Comparison of ENCODE assay signal across 1 cellular context in the genomic region with DNA sequence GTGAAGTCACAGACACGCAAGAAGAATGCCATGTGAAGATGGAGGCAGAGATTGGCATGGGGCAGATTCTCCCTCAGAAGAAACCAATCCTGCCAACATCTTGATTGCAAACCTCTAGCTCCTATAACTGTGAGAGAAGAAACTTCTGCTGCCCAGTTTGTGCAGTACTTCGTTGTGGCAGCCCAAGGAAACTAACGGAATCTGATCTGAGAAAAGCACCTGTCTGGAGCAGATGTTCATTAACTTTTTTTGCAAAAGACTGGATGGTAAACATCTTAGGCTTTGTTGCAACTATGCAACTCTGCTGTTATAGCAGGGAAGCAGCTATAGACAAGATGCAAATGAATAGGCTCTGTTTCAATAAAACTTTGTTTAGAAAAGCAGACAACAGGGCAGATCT.
TF ChIP-seq lines count a peak whose summit lies in the region.

No MANE protein-coding gene starts in this region.

TF ChIP-seq in GM23338, 12 proteins besides CTCF, POLR2A, EP300 and RAD21 (continued from another document):
- TF ChIP-seq, protein P1, sequence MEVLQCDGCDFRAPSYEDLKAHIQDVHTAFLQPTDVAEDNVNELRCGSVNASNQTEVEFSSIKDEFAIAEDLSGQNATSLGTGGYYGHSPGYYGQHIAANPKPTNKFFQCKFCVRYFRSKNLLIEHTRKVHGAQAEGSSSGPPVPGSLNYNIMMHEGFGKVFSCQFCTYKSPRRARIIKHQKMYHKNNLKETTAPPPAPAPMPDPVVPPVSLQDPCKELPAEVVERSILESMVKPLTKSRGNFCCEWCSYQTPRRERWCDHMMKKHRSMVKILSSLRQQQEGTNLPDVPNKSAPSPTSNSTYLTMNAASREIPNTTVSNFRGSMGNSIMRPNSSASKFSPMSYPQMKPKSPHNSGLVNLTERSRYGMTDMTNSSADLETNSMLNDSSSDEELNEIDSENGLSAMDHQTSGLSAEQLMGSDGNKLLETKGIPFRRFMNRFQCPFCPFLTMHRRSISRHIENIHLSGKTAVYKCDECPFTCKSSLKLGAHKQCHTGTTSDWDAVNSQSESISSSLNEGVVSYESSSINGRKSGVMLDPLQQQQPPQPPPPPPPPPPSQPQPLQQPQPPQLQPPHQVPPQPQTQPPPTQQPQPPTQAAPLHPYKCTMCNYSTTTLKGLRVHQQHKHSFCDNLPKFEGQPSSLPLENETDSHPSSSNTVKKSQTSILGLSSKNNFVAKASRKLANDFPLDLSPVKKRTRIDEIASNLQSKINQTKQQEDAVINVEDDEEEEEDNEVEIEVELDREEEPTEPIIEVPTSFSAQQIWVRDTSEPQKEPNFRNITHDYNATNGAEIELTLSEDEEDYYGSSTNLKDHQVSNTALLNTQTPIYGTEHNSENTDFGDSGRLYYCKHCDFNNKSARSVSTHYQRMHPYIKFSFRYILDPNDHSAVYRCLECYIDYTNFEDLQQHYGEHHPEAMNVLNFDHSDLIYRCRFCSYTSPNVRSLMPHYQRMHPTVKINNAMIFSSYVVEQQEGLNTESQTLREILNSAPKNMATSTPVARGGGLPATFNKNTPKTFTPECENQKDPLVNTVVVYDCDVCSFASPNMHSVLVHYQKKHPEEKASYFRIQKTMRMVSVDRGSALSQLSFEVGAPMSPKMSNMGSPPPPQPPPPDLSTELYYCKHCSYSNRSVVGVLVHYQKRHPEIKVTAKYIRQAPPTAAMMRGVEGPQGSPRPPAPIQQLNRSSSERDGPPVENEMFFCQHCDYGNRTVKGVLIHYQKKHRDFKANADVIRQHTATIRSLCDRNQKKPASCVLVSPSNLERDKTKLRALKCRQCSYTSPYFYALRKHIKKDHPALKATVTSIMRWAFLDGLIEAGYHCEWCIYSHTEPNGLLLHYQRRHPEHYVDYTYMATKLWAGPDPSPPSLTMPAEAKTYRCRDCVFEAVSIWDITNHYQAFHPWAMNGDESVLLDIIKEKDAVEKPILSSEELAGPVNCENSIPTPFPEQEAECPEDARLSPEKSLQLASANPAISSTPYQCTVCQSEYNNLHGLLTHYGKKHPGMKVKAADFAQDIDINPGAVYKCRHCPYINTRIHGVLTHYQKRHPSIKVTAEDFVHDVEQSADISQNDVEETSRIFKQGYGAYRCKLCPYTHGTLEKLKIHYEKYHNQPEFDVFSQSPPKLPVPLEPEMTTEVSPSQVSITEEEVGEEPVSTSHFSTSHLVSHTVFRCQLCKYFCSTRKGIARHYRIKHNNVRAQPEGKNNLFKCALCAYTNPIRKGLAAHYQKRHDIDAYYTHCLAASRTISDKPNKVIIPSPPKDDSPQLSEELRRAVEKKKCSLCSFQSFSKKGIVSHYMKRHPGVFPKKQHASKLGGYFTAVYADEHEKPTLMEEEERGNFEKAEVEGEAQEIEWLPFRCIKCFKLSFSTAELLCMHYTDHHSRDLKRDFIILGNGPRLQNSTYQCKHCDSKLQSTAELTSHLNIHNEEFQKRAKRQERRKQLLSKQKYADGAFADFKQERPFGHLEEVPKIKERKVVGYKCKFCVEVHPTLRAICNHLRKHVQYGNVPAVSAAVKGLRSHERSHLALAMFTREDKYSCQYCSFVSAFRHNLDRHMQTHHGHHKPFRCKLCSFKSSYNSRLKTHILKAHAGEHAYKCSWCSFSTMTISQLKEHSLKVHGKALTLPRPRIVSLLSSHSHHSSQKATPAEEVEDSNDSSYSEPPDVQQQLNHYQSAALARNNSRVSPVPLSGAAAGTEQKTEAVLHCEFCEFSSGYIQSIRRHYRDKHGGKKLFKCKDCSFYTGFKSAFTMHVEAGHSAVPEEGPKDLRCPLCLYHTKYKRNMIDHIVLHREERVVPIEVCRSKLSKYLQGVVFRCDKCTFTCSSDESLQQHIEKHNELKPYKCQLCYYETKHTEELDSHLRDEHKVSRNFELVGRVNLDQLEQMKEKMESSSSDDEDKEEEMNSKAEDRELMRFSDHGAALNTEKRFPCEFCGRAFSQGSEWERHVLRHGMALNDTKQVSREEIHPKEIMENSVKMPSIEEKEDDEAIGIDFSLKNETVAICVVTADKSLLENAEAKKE (CRISPR knock-in tag; IDR thresholded peaks at IDR 0.05): no peak
- TF ChIP-seq ZNF114 (CRISPR knock-in tag; IDR thresholded peaks at IDR 0.05) (no peak), POLR2AphosphoS5 (IDR thresholded peaks at IDR 0.05; ENCODE audit: low read depth) (no peak), NANOG (IDR thresholded peaks at IDR 0.05; ENCODE audit: borderline replicate concordance) (no peak)
